Comparison of ENCODE assay signal across 8 cellular contexts in genomic region chr9:41234811-41235805, GRCh38. TPM values are rescaled to one million over a fixed set of nuclear protein-coding genes. Genes with fewer than 3 reads are reported as not detected.
A peak's percentile ranks its signal among the peaks of the same experiment; 100 is the strongest.
DNase-seq lines count a peak whose midpoint lies in the region; ATAC-seq, FAIRE-seq and TF ChIP-seq lines count a peak whose summit lies in the region.
"Not testable (repeated sequence)": the region's sequence is repeated elsewhere in the genome, so short reads cannot be mapped to it uniquely, and the experiment has no call there.

No MANE protein-coding gene starts in this region.

- H3K9me3 ChIP-seq in BE2C; K562 (replicated peaks; ENCODE audit: control insufficient read depth, insufficient read depth, low read depth, low read length): not testable (repeated sequence)

- H2AFZ ChIP-seq in K562 (ENCODE audit: low read depth, low read length) = not testable (repeated sequence)

- H3K79me2 ChIP-seq in K562 (ENCODE audit: control insufficient read depth, insufficient read depth, low read length) = not testable (repeated sequence)

- POLR2A ChIA-PET in activated CD4-positive, alpha-beta T cell treated with anti-CD3 and anti-CD28 coated beads, Interleukin-2, amount 10 ng/mL, durations not matched to agents 7 days and 5 days (lab: Charles Lee); K562 (lab: Yijun Ruan, JAX): not testable (repeated sequence)

- not testable (repeated sequence) for TF ChIP-seq EP300 in K562 (IDR thresholded peaks at IDR 0.05; ENCODE audit: low read length)

- in situ Hi-C loops in K562 (cut with MboI) = not testable (repeated sequence)

- CTCF ChIA-PET in activated CD4-positive, alpha-beta T cell treated with anti-CD3 and anti-CD28 coated beads, Interleukin-2, amount 10 ng/mL, durations not matched to agents 7 days and 5 days (lab: Charles Lee); K562 (lab: Yijun Ruan, JAX; ENCODE audit: low intra/inter-chr PET ratio): not testable (repeated sequence)

- DNase-seq in BE2C = peak; percentile 13
- DNase-seq in activated CD4-positive, alpha-beta T cell treated with anti-CD3 and anti-CD28 coated beads, Interleukin-2, amount 10 ng/mL, durations not matched to agents 7 days and 5 days = peak; percentile 46
- not testable (repeated sequence) for DNase-seq in K562 (ENCODE audit: extremely low read depth in 1 of 4, low spot score in 3 of 4)
- DNase-seq in immature natural killer cell = peak; percentile 41 to 68 (median 42)
- peak; percentile 33 for DNase-seq in stimulated activated CD4-positive, alpha-beta T cell treated with anti-CD3 and anti-CD28 coated beads, Interleukin-1b, Interleukin-23, amount 100 ng/mL, for 48 hours

- H3K36me3 ChIP-seq in BE2C; K562 (ENCODE audit: control insufficient read depth, insufficient read depth, low read length): not testable (repeated sequence)

- FAIRE-seq in K562 (lab: Jason Lieb, UNC) = not testable (repeated sequence)

- not testable (repeated sequence) for H3K27me3 Mint-ChIP-seq in activated CD4-positive, alpha-beta T cell treated with anti-CD3 and anti-CD28 coated beads, Interleukin-2, amount 10 ng/mL, durations not matched to agents 7 days and 5 days; immature natural killer cell (ENCODE audit: low read depth in 3 of 3)

- H3K27ac Mint-ChIP-seq in activated CD4-positive, alpha-beta T cell treated with anti-CD3 and anti-CD28 coated beads, Interleukin-2, amount 10 ng/mL, durations not matched to agents 7 days and 5 days; immature natural killer cell: not testable (repeated sequence)

- TF ChIP-seq CTCF in BE2C (IDR thresholded peaks at IDR 0.05; ENCODE audit: low read depth, low read length); K562 (IDR thresholded peaks at IDR 0.05 in 2 of 3, conservative IDR thresholded peaks at IDR 0.05 in 1 of 3; ENCODE audit: insufficient read depth in 2 of 3, low read depth in 1 of 3, low read length in 3 of 3): not testable (repeated sequence)

- not testable (repeated sequence) for H3K27ac ChIP-seq in K562 (ENCODE audit: extremely low read depth, low read depth, low read length)

- not testable (repeated sequence) for H3K27me3 ChIP-seq in BE2C; K562 (ENCODE audit: control insufficient read depth in 2 of 2, insufficient read depth in 2 of 2, low read length in 2 of 2)

- H3K4me3 ChIP-seq in BE2C (ENCODE audit: low read depth, low read length); K562: not testable (repeated sequence)

- not testable (repeated sequence) for H3K9ac ChIP-seq in K562 (ENCODE audit: insufficient read depth in 1 of 2, low read depth in 2 of 2, low read length in 2 of 2)

- not testable (repeated sequence) for H3K4me1 Mint-ChIP-seq in activated CD4-positive, alpha-beta T cell treated with anti-CD3 and anti-CD28 coated beads, Interleukin-2, amount 10 ng/mL, durations not matched to agents 7 days and 5 days; immature natural killer cell

- intact Hi-C loops in K562 (cut with micrococcal nuclease) = not testable (repeated sequence)

- not testable (repeated sequence) for H3K36me3 Mint-ChIP-seq in activated CD4-positive, alpha-beta T cell treated with anti-CD3 and anti-CD28 coated beads, Interleukin-2, amount 10 ng/mL, durations not matched to agents 7 days and 5 days (ENCODE audit: low read depth); immature natural killer cell

- H3K4me2 ChIP-seq in K562 (ENCODE audit: insufficient read depth, low read length) = not testable (repeated sequence)

- H3K4me3 Mint-ChIP-seq in activated CD4-positive, alpha-beta T cell treated with anti-CD3 and anti-CD28 coated beads, Interleukin-2, amount 10 ng/mL, durations not matched to agents 7 days and 5 days = peak overlapping the region; percentile 52
- H3K4me3 Mint-ChIP-seq in immature natural killer cell = peak overlapping the region; percentile 23 to 70 (median 51)

- ATAC-seq in GM18907 (IDR thresholded peaks at IDR 0.05; ENCODE audit: unreplicated experiment) = peak; percentile 100
- ATAC-seq in HG02588 (IDR thresholded peaks at IDR 0.05; ENCODE audit: unreplicated experiment) = peak; percentile 100
- peak; percentile 100 for ATAC-seq in HG03521 (IDR thresholded peaks at IDR 0.05; ENCODE audit: unreplicated experiment)
- ATAC-seq in K562 = peak; percentile 61; the same call in 2 of the 3 replicates

- not testable (repeated sequence) for H3K4me1 ChIP-seq in BE2C; K562 (replicated peaks in 1 of 2; ENCODE audit: control insufficient read depth in 2 of 2, insufficient read depth in 2 of 2, low read length in 2 of 2)

- 3% methylated on average over 41 of the region's 55 CpGs for WGBS in K562 (ENCODE audit: insufficient coverage, low coverage, missing lambda C conversion rate)

- not testable (repeated sequence) for TF ChIP-seq RAD21 in K562 (CRISPR knock-in tag; conservative IDR thresholded peaks at IDR 0.05 in 1 of 2, IDR thresholded peaks at IDR 0.05 in 1 of 2)

- not testable (repeated sequence) for H3K9me1 ChIP-seq in K562 (ENCODE audit: control insufficient read depth, insufficient read depth, low read length)

- peaks cover 14% of the 10 kb centered on the region for H3K9me3 Mint-ChIP-seq in activated CD4-positive, alpha-beta T cell treated with anti-CD3 and anti-CD28 coated beads, Interleukin-2, amount 10 ng/mL, durations not matched to agents 7 days and 5 days
- H3K9me3 Mint-ChIP-seq in immature natural killer cell = peaks cover 9 to 33% (median 25%) of the 10 kb centered on the region in 6 donors

- TF ChIP-seq POLR2A in K562 (conservative IDR thresholded peaks at IDR 0.05) = not testable (repeated sequence)

- not testable (repeated sequence) for BruUV-seq in K562 (replicated peaks; lab: Mats Ljungman, UMichigan)

- H4K20me1 ChIP-seq in K562 (replicated peaks; ENCODE audit: control insufficient read depth, insufficient read depth, low read length) = not testable (repeated sequence)

RNA-seq across cellular contexts. Expression of gene ZNG1F, which starts 46.0 kb away (rescaled TPM):
- 3.0 TPM for polyA plus RNA-seq in BE2C (2012; ENCODE audit: insufficient read depth, insufficient read length, low read depth)
- 10 to 100 TPM in 1 of 2 experiments, 1 to 10 TPM in 1; 7.2 to 13.3 TPM for total RNA-seq in activated CD4-positive, alpha-beta T cell treated with anti-CD3 and anti-CD28 coated beads, Interleukin-2, amount 10 ng/mL, durations not matched to agents 7 days and 5 days
- total RNA-seq in K562 (2011; cell fraction: chromatin; rRNA removed; ENCODE audit: low replicate concordance) = 44.7 and 70.9 TPM in 2 replicates
- 7.7 and 12.1 TPM in 2 replicates for total RNA-seq in K562 (2011; cell fraction: nucleolus; rRNA removed)
- total RNA-seq in K562 (2011; cell fraction: nucleoplasm; rRNA removed) = 34.8 and 46.7 TPM in 2 replicates
- total RNA-seq in K562 (2014; rRNA removed) (24.8 and 54.2 TPM in 2 replicates), K562 (2014; rRNA removed; fragmentation: Illumina TruSeq; extraction: Trizol) (32.2 TPM in 2 replicates), K562 (2015; rRNA removed; fragmentation: Illumina TruSeq; extraction: Trizol) (34.4 and 48.0 TPM in 2 replicates), K562 (2021) (6.9 and 7.4 TPM in 2 replicates)
- polyA plus RNA-seq in K562 (2011; rRNA removed) (11.5 and 12.2 TPM in 2 replicates), K562 (2014; fragmentation: Illumina TruSeq; extraction: Trizol) (24.9 and 39.5 TPM in 2 replicates), K562 (2014; fragmentation: Nextera tagmentation; extraction: Ambion mirVana) (10 to 100 TPM; 13.5 to 18.4 TPM), K562 (2014; rRNA removed) (45.9 and 104 TPM in 2 replicates), immature natural killer cell (1 to 10 TPM in 2 of 3 donors, under 1 TPM in 1; 0.86 to 7.3 (median 1.4) TPM)
- polyA plus RNA-seq in K562 (2011; cell fraction: cytosol; rRNA removed) = 0.66 and 16.5 TPM in 2 replicates
- polyA plus RNA-seq in K562 (2011; cell fraction: nucleus; rRNA removed) = 32.9 and 39.7 TPM in 2 replicates
- polyA plus RNA-seq in K562 (2012) = 4.7 and 5.6 TPM in 2 replicates
- 38.4 and 39.9 TPM in 2 replicates for polyA minus RNA-seq in K562 (2011; rRNA and poly(A)+ RNA removed)
- polyA minus RNA-seq in K562 (2011; cell fraction: cytosol; rRNA and poly(A)+ RNA removed) = 1.5 and 2.7 TPM in 2 replicates
- polyA minus RNA-seq in K562 (2011; cell fraction: nucleus; rRNA and poly(A)+ RNA removed) = 25.8 and 46.0 TPM in 2 replicates
